6 cellular contexts compared by ENCODE assay signal in genomic region chr20:58981564-58982364, GRCh38. TPM values are rescaled to one million over a fixed set of nuclear protein-coding genes. Genes with fewer than 3 reads are reported as not detected.
A peak's percentile ranks its signal among the peaks of the same experiment; 100 is the strongest.
DNase-seq lines count a peak whose midpoint lies in the region; ATAC-seq lines count a peak whose summit lies in the region.

No MANE protein-coding gene starts in this region.

- peak overlapping the region; percentile 77 to 96 (median 89) for H3K4me2 ChIP-seq in BLaER1 treated with 17β-estradiol and CSF1 and Interleukin-3, amounts not matched to agents 10 nM and 100 nM

- peak overlapping the region; percentile 74 to 86 for H3K4me3 Mint-ChIP-seq in activated T-cell treated with anti-CD3 and anti-CD28 coated beads, Interleukin-2, amount 50 U/mL, for 72 hours

- H3K9ac ChIP-seq in BLaER1 treated with 17β-estradiol and CSF1 and Interleukin-3, amounts not matched to agents 10 nM and 100 nM: peak overlapping the region; percentile 91 to 98 (median 97)

- peaks cover 30 to 53% (median 42%) of the 10 kb centered on the region in 11 experiments; a peak in 21 of 22 replicates for H4K20me1 ChIP-seq in BLaER1 treated with 17β-estradiol and CSF1 and Interleukin-3, amounts not matched to agents 10 nM and 100 nM

- no peaks in the 10 kb centered on the region for H3K27me3 Mint-ChIP-seq in activated T-cell treated with anti-CD3 and anti-CD28 coated beads, Interleukin-2, amount 50 U/mL, for 72 hours (ENCODE audit: low read depth)

- no peaks in the 10 kb centered on the region for H3K27me3 ChIP-seq in BLaER1 treated with 17β-estradiol and CSF1 and Interleukin-3, amounts not matched to agents 10 nM and 100 nM

- peaks cover 9 to 39% (median 27%) of the 10 kb centered on the region in 11 experiments for H3K36me3 ChIP-seq in BLaER1 treated with 17β-estradiol and CSF1 and Interleukin-3, amounts not matched to agents 10 nM and 100 nM

- intact Hi-C loops in sciatic nerve (cut with DNase I): no loop called here

- ATAC-seq in HG02840 (IDR thresholded peaks at IDR 0.05; ENCODE audit: low FRiP score, unreplicated experiment): peak; percentile 1
- ATAC-seq in activated T-cell treated with anti-CD3 and anti-CD28 coated beads, Interleukin-2, amount 50 U/mL, for 72 hours (replicated peaks in 1 of 2): no peak
- no peak for ATAC-seq in sciatic nerve
- no peak for ATAC-seq in HG03378 (IDR thresholded peaks at IDR 0.05; ENCODE audit: unreplicated experiment)

- peak overlapping the region; percentile 79 for H3K27ac Mint-ChIP-seq in activated T-cell treated with anti-CD3 and anti-CD28 coated beads, Interleukin-2, amount 50 U/mL, for 72 hours

- H3K4me3 ChIP-seq in BLaER1 treated with 17β-estradiol and CSF1 and Interleukin-3, amounts not matched to agents 10 nM and 100 nM: peak overlapping the region; percentile 80 to 94 (median 86)

- H3K9me3 ChIP-seq in BLaER1 treated with 17β-estradiol and CSF1 and Interleukin-3, amounts not matched to agents 10 nM and 100 nM (replicated peaks in 1 of 11): peaks cover 0 to 5% (median 1%) of the 10 kb centered on the region in 11 experiments; a peak in 8 of 22 replicates

- H3K4me1 Mint-ChIP-seq in activated T-cell treated with anti-CD3 and anti-CD28 coated beads, Interleukin-2, amount 50 U/mL, for 72 hours (ENCODE audit: low read depth): peaks cover 46% of the 10 kb centered on the region

- H3K36me3 Mint-ChIP-seq in activated T-cell treated with anti-CD3 and anti-CD28 coated beads, Interleukin-2, amount 50 U/mL, for 72 hours (ENCODE audit: insufficient read depth in 2 of 2): peaks cover 3 to 5% of the 10 kb centered on the region in 2 donors

- DNase-seq in activated T-cell treated with anti-CD3 and anti-CD28 coated beads, Interleukin-2, amount 50 U/mL, for 72 hours: no peak
- DNase-seq in lung microvascular endothelial cell (ENCODE audit: low read depth in 2 of 2): peak; percentile 16 to 33
- no peak for DNase-seq in sciatic nerve (ENCODE audit: low spot score)

- H3K27ac ChIP-seq in BLaER1 treated with 17β-estradiol and CSF1 and Interleukin-3, amounts not matched to agents 10 nM and 100 nM: peak overlapping the region; percentile 84 to 98 (median 95)

- H3K4me1 ChIP-seq in BLaER1 treated with 17β-estradiol and CSF1 and Interleukin-3, amounts not matched to agents 10 nM and 100 nM: peaks cover 30 to 47% (median 40%) of the 10 kb centered on the region in 10 experiments

- H3K9me3 Mint-ChIP-seq in activated T-cell treated with anti-CD3 and anti-CD28 coated beads, Interleukin-2, amount 50 U/mL, for 72 hours: no peaks in the 10 kb centered on the region

RNA-seq across cellular contexts. Expression of gene NELFCD, which starts 0.7 kb away (rescaled TPM):
- total RNA-seq in activated T-cell treated with anti-CD3 and anti-CD28 coated beads, Interleukin-2, amount 50 U/mL, for 72 hours: 10 to 100 TPM; 66.2 to 67.5 TPM
- total RNA-seq in lung microvascular endothelial cell (43.8 and 51.0 TPM in 2 replicates), sciatic nerve (50.7 TPM)

RNA-seq across cellular contexts. Expression of gene CTSZ, which starts 25.3 kb away (rescaled TPM):
- 10 to 100 TPM; 44.5 to 51.6 TPM for total RNA-seq in activated T-cell treated with anti-CD3 and anti-CD28 coated beads, Interleukin-2, amount 50 U/mL, for 72 hours
- 203 and 287 TPM in 2 replicates for total RNA-seq in lung microvascular endothelial cell
- 151 TPM for total RNA-seq in sciatic nerve

RNA-seq across cellular contexts. Expression of gene TUBB1, which starts 37.5 kb away (rescaled TPM):
- not detected for total RNA-seq in activated T-cell treated with anti-CD3 and anti-CD28 coated beads, Interleukin-2, amount 50 U/mL, for 72 hours
- total RNA-seq in lung microvascular endothelial cell (not detected in 2 replicates), sciatic nerve (1.0 TPM)

RNA-seq across cellular contexts. Expression of gene ATP5F1E, which starts 50.4 kb away (rescaled TPM):
- total RNA-seq in activated T-cell treated with anti-CD3 and anti-CD28 coated beads, Interleukin-2, amount 50 U/mL, for 72 hours: 10 to 100 TPM; 55.7 to 56.4 TPM
- total RNA-seq in lung microvascular endothelial cell: 41.6 and 80.0 TPM in 2 replicates
- 38.4 TPM for total RNA-seq in sciatic nerve

Comparison
In these comparisons a context has a peak if more than half of its experiments do, and no peak if none do; other contexts are left out.
1. DNase-seq: peak in lung microvascular endothelial cell (2 of 2); none in activated T-cell treated with anti-CD3 and anti-CD28 coated beads, Interleukin-2, amount 50 U/mL, for 72 hours (0 of 2) and sciatic nerve (single experiment).